11 cellular contexts compared by ENCODE assay signal in the genomic region with DNA sequence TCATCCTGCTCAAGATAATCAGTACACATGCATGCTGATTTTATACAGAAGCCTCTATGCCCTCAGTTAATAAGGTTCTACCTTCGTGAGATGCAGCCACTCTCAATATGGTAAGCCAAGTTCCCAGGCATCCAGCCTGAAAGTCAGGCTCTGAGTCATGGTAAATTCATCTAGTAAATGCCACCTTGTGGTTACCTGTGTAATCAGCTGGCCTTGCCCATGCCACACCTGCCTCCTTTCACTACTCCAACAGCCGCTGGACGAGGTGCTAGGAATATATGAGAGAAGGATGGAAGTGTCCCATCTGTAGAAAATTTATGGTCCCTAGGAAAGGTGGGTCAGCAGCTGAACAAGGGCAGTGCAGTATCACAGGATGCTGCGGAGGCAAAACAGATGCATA.
DNase-seq lines count a peak whose midpoint lies in the region; ATAC-seq and TF ChIP-seq lines count a peak whose summit lies in the region.
"Had no signal": no experiment of that assay in that cellular context is flagged by ENCODE, and none has a peak within 500 bp of the region (broad histone marks: within the 10 kb centered on the region; RNA-seq: fewer than 3 reads in every experiment).

No MANE protein-coding gene starts in this region.

- H3K4me3 Mint-ChIP-seq in nephron progenitor cell = no peak overlapping the region
- H3K4me3 Mint-ChIP-seq: activated naive CD4-positive, alpha-beta T cell treated with anti-CD3 and anti-CD28 coated beads for 36 hours had no signal

- no peaks in the 10 kb centered on the region for H3K27me3 Mint-ChIP-seq in nephron progenitor cell (ENCODE audit: low read depth, poor library complexity)

- H3K4me1 ChIP-seq in body of pancreas = no peaks in the 10 kb centered on the region
- no peaks in the 10 kb centered on the region for H3K4me1 ChIP-seq in lung (ENCODE audit: control insufficient read depth in 2 of 2, insufficient read depth in 2 of 2, low read length in 2 of 2)

- H3K9me3 ChIP-seq in body of pancreas = no peaks in the 10 kb centered on the region
- peaks cover 0 to 2% of the 10 kb centered on the region in 2 donors for H3K9me3 ChIP-seq in lung (ENCODE audit: control insufficient read depth in 2 of 2, insufficient read depth in 1 of 2, low read length in 1 of 2)
- H3K9me3 ChIP-seq: neutrophil had no signal

- ATAC-seq in body of pancreas (peak; percentile 98), lung (ENCODE audit: insufficient read depth, low FRiP score) (peak; percentile 62), GM18870 (IDR thresholded peaks at IDR 0.05; ENCODE audit: unreplicated experiment) (no peak)
- ATAC-seq in activated CD4-positive, CD25-positive, alpha-beta regulatory T cell treated with anti-CD3 and anti-CD28 coated beads, Interleukin-2, amount 50 U/mL, for 24 hours = no peak

- WGBS in body of pancreas, 2 donors = 35 to 37% methylated on average over 4 of the region's 4 CpGs
- WGBS in lung, 2 donors = 72 to 93% methylated on average over 4 of the region's 4 CpGs

- H3K27ac ChIP-seq in body of pancreas (no peak overlapping the region), lung (ENCODE audit: low read depth in 1 of 2, low read length in 1 of 2) (no peak overlapping the region)
- H3K27ac ChIP-seq: neutrophil had no signal

- H3K27ac Mint-ChIP-seq in nephron progenitor cell = no peak overlapping the region
- H3K27ac Mint-ChIP-seq: activated naive CD4-positive, alpha-beta T cell treated with anti-CD3 and anti-CD28 coated beads for 36 hours had no signal

- H3K4me3 ChIP-seq in body of pancreas (no peak overlapping the region), lung (no peak overlapping the region)

- intact Hi-C loops in body of pancreas (cut with DNase I) = loop anchor here (5.0 kb wide), 1 partner anchor 300 kb away; no protein-coding TSS in a partner anchor

- no peaks in the 10 kb centered on the region for H3K4me1 Mint-ChIP-seq in nephron progenitor cell

- no peak for TF ChIP-seq POLR2A in body of pancreas (IDR thresholded peaks at IDR 0.05)

- H3K9me3 Mint-ChIP-seq in nephron progenitor cell = no peaks in the 10 kb centered on the region
- H3K9me3 Mint-ChIP-seq: activated naive CD4-positive, alpha-beta T cell treated with anti-CD3 and anti-CD28 coated beads for 36 hours had no signal

- TF ChIP-seq CTCF in body of pancreas (IDR thresholded peaks at IDR 0.05) (peak; percentile 18 to 86 (median 71)), lung (IDR thresholded peaks at IDR 0.05; ENCODE audit: control extremely low read depth, extremely low read depth) (no peak), nephron progenitor cell (IDR thresholded peaks at IDR 0.05) (no peak)

- H3K36me3 ChIP-seq in body of pancreas (replicated peaks in 1 of 2; ENCODE audit: insufficient read depth in 1 of 2, low read depth in 2 of 2) (peaks cover 0 to 2% of the 10 kb centered on the region in 2 donors), lung (ENCODE audit: control insufficient read depth in 2 of 2, insufficient read depth in 2 of 2, low read length in 2 of 2) (peaks cover 5 to 8% of the 10 kb centered on the region in 2 donors)

- H3K27me3 ChIP-seq in body of pancreas (no peaks in the 10 kb centered on the region), lung (ENCODE audit: control insufficient read depth, insufficient read depth) (no peaks in the 10 kb centered on the region)
- H3K27me3 ChIP-seq: neutrophil had no signal

- no peaks in the 10 kb centered on the region for H3K36me3 Mint-ChIP-seq in nephron progenitor cell (ENCODE audit: low read depth)

- peak; percentile 89 for DNase-seq in DMS53 (lab: John Stamatoyannopoulos, UW)
- peak; percentile 64 for DNase-seq in M059J (ENCODE audit: low read depth)
- DNase-seq in body of pancreas = peak; percentile 65 to 82 (median 78)
- DNase-seq in lung (ENCODE audit: low spot score) = peak; percentile 31
- no peak for DNase-seq in nephron progenitor cell
- DNase-seq in amniotic stem cell (lab: John Stamatoyannopoulos, UW) = no peak
- DNase-seq: activated naive CD4-positive, alpha-beta T cell treated with anti-CD3 and anti-CD28 coated beads for 36 hours; SW 1271 had no signal

Comparison
In these comparisons a context has a peak if more than half of its experiments do, and no peak if none do; other contexts are left out.
1. DNase-seq: peak in DMS53 (single experiment), M059J (single experiment), body of pancreas (4 of 4) and lung (single experiment); none in nephron progenitor cell (single experiment) and amniotic stem cell (single experiment).
2. ATAC-seq: peak in body of pancreas (single experiment) and lung (single experiment); none in activated CD4-positive, CD25-positive, alpha-beta regulatory T cell treated with anti-CD3 and anti-CD28 coated beads, Interleukin-2, amount 50 U/mL, for 24 hours (0 of 2) and GM18870 (single experiment).
3. CTCF ChIP-seq: peak in body of pancreas (7 of 7); none in lung (single experiment) and nephron progenitor cell (single experiment).